ENCODE assay signal across 30 cellular contexts in the genomic region with DNA sequence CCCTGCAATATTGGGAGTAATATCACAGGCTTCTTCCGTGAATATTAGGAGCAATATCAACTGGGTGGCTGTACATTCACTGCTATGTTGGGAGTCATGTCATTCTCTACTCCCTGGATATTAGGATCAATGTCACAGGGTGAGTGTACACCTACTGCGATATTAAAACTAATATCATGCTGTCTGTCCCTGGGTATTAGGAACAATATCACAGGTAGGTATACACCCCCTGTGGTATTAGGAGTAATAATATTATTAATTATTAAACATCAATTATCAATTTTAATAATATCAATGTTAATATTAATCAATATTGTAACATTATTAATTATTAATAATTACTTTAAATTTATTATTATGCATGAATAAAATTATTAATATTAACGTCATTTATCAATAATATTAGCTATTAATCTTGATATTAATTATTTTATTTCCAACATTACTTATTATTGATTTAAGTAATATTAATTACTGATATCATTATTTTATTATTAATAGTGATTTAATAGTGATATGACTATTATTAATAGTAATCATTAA.
"Had no signal": no experiment of that assay in that cellular context is flagged by ENCODE, and none has a peak within 500 bp of the region (broad histone marks: within the 10 kb centered on the region; RNA-seq: fewer than 3 reads in every experiment).

No MANE protein-coding gene starts in this region.

- H3K4me3 ChIP-seq: adrenal gland, body of pancreas, breast epithelium, PC-9 had no signal

- H2AFZ ChIP-seq: PC-9 had no signal

- FAIRE-seq: astrocyte had no signal

- H3K4me3 Mint-ChIP-seq: activated CD4-positive, alpha-beta T cell treated with anti-CD3 and anti-CD28 coated beads for 36 hours; activated CD4-positive, alpha-beta T cell treated with anti-CD3 and anti-CD28 coated beads, Interleukin-2, amount 10 ng/mL, durations not matched to agents 7 days and 5 days; activated naive CD4-positive, alpha-beta T cell treated with anti-CD3 and anti-CD28 coated beads for 36 hours; activated T-cell treated with anti-CD3 and anti-CD28 coated beads, Interleukin-2, amount 50 U/mL, for 4 hours; activated T-helper 1 cell treated with anti-CD3 and anti-CD28 coated beads, Interleukin-12 subunit alpha, Interleukin-12 subunit beta, Interleukin-2, Interleukin-4 antibody, amounts not matched to agents 30 ng/mL and 10 ng/mL and 1 ng/mL, durations not matched to agents 14 hours and 24 hours and 36 hours had no signal

- H3K27ac Mint-ChIP-seq: activated CD4-positive, alpha-beta T cell treated with anti-CD3 and anti-CD28 coated beads for 36 hours; activated CD4-positive, alpha-beta T cell treated with anti-CD3 and anti-CD28 coated beads, Interleukin-2, amount 10 ng/mL, durations not matched to agents 7 days and 5 days; activated naive CD4-positive, alpha-beta T cell treated with anti-CD3 and anti-CD28 coated beads for 36 hours; activated naive CD4-positive, alpha-beta T cell treated with anti-CD3 and anti-CD28 coated beads, Interleukin-2, amount 50 U/mL, for 72 hours; activated T-helper 1 cell treated with anti-CD3 and anti-CD28 coated beads, Interleukin-12 subunit alpha, Interleukin-12 subunit beta, Interleukin-2, Interleukin-4 antibody, amounts not matched to agents 30 ng/mL and 10 ng/mL and 1 ng/mL, durations not matched to agents 14 hours and 24 hours and 36 hours had no signal

- ATAC-seq: activated CD4-positive, alpha-beta T cell treated with anti-CD3 and anti-CD28 coated beads for 36 hours; activated CD4-positive, CD25-positive, alpha-beta regulatory T cell treated with anti-CD3 and anti-CD28 coated beads, Interleukin-2, amount 50 U/mL, for 24 hours; activated T-cell treated with anti-CD3 and anti-CD28 coated beads, Interleukin-2, amount 50 U/mL, for 4 hours; body of pancreas had no signal

- H3K27me3 Mint-ChIP-seq: activated CD4-positive, alpha-beta T cell treated with anti-CD3 and anti-CD28 coated beads for 36 hours; activated CD4-positive, alpha-beta T cell treated with anti-CD3 and anti-CD28 coated beads, Interleukin-2, amount 10 ng/mL, durations not matched to agents 7 days and 5 days had no signal

- H3K4me1 Mint-ChIP-seq: activated CD4-positive, alpha-beta T cell treated with anti-CD3 and anti-CD28 coated beads for 36 hours; activated CD4-positive, alpha-beta T cell treated with anti-CD3 and anti-CD28 coated beads, Interleukin-2, amount 10 ng/mL, durations not matched to agents 7 days and 5 days had no signal

- H3K4me1 ChIP-seq: adrenal gland, body of pancreas, breast epithelium had no signal

- H3K9me3 ChIP-seq: adrenal gland, body of pancreas had no signal

- DNase-seq: activated CD4-positive, alpha-beta T cell treated with anti-CD3 and anti-CD28 coated beads for 36 hours; activated CD4-positive, alpha-beta T cell treated with anti-CD3 and anti-CD28 coated beads, Interleukin-2, amount 10 ng/mL, durations not matched to agents 7 days and 5 days; activated CD4-positive, alpha-beta T cell treated with anti-CD3 and anti-CD28 coated beads, Interleukin-2, amount 50 U/mL, for 48 hours; activated CD8-positive, alpha-beta memory T cell treated with anti-CD3 and anti-CD28 coated beads, Interleukin-2, amount 50 U/mL, for 4 hours; activated gamma-delta T cell treated with Interleukin-2 at 50 U/mL for 16 hours; activated naive CD4-positive, alpha-beta T cell treated with anti-CD3 and anti-CD28 coated beads for 36 hours; activated T-cell treated with anti-CD3 and anti-CD28 coated beads for 4 hours; activated T-cell treated with anti-CD3 and anti-CD28 coated beads, Interleukin-2, amount 50 U/mL, for 4 hours; adrenal gland; body of pancreas; Karpas-422; MM.1S; MV-4-11; NCI-H1092; NCI-H1417; NCI-H146; NCI-H187; NCI-H2029 treated with DMSO at 0.1 percent for 48 hours; NCI-H2107; NCI-H345; NCI-H524 treated with DMSO at 0.1 percent for 48 hours; NCI-H748 treated with DMSO at 0.1 percent for 48 hours; PC-9; Right ventricle myocardium superior; T1000 had no signal

- H3K4me2 ChIP-seq: PC-9 had no signal

- H3K36me3 ChIP-seq: adrenal gland, breast epithelium had no signal

- H3K27me3 ChIP-seq: adrenal gland, body of pancreas, breast epithelium had no signal

- H3K27ac ChIP-seq: adrenal gland, body of pancreas, breast epithelium, PC-9 had no signal
